ENCODE assay signal across 22 cellular contexts in the genomic region with DNA sequence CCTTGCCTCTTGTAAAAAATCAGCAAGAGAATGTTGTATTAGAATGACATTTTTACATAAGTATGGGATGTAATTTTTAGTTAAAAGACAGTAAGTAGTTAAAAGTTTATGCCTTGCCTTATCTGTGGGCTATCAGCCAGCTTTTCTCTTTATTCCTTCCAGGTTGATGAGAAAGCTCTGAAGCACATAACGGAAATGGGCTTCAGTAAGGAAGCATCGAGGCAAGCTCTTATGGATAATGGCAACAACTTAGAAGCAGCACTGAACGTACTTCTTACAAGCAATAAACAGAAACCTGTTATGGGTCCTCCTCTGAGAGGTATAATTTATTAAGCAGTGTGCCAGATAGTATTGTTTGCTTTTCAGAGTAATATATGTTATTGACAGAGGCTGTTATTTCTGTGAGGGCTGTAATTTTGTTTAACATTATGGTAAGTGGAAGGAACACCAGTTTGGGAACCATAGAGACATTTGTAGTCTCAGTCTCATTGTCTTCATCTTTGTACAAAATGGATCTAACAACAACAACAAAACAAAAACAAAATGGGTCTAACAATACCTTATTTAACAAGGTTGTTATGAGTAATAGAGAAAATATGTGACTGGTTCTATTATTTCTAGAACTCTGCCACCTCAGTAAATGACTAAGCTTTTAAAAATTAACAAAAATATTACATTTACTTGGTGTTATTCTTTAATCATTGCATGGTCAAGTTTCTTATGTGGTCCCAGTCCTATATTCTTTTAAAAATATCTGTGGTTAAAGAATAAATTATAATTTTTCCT.
DNase-seq lines count a peak whose midpoint lies in the region; ATAC-seq, FAIRE-seq and TF ChIP-seq lines count a peak whose summit lies in the region.
"Had no signal": no experiment of that assay in that cellular context is flagged by ENCODE, and none has a peak within 500 bp of the region (broad histone marks: within the 10 kb centered on the region; RNA-seq: fewer than 3 reads in every experiment).

No MANE protein-coding gene starts in this region.

- H3K4me3 ChIP-seq in epithelial cell of proximal tubule (ENCODE audit: low read depth, low read length) (no peak overlapping the region), small intestine (ENCODE audit: low read depth in 1 of 2, low read length in 2 of 2) (no peak overlapping the region), uterus (no peak overlapping the region)
- H3K4me3 ChIP-seq: esophagus muscularis mucosa, psoas muscle, spleen, vagina had no signal

- H3K27me3 ChIP-seq in small intestine (ENCODE audit: control insufficient read depth in 2 of 2, insufficient read depth in 2 of 2, low read length in 2 of 2) (no peaks in the 10 kb centered on the region), uterus (no peaks in the 10 kb centered on the region)
- H3K27me3 ChIP-seq: esophagus muscularis mucosa, spleen, vagina had no signal

- no peak for ATAC-seq in GM18505 (IDR thresholded peaks at IDR 0.05; ENCODE audit: unreplicated experiment)
- ATAC-seq: psoas muscle, T-cell had no signal

- H3K36me3 ChIP-seq in small intestine (ENCODE audit: control insufficient read depth in 2 of 2, insufficient read depth in 2 of 2, low read length in 2 of 2) = peaks cover 4 to 13% of the 10 kb centered on the region in 2 donors
- peaks cover 0 to 3% of the 10 kb centered on the region in 2 donors for H3K36me3 ChIP-seq in uterus

- no peak overlapping the region for H3K27ac ChIP-seq in small intestine (ENCODE audit: low read depth in 1 of 2, low read length in 1 of 2)
- H3K27ac ChIP-seq in uterus = no peak overlapping the region
- H3K27ac ChIP-seq: esophagus muscularis mucosa, HL-60, psoas muscle, spleen, vagina had no signal

- 60 to 72% (median 72%) methylated on average over 3 of the region's 3 CpGs for WGBS in small intestine, 3 donors

- H3K4me1 ChIP-seq in small intestine (ENCODE audit: control insufficient read depth in 2 of 2, insufficient read depth in 1 of 2, low read depth in 1 of 2, low read length in 1 of 2) (no peaks in the 10 kb centered on the region), uterus (no peaks in the 10 kb centered on the region)
- H3K4me1 ChIP-seq: esophagus muscularis mucosa, psoas muscle, spleen, vagina had no signal

- DNase-seq in NCI-H1417 (lab: John Stamatoyannopoulos, UW) = peak in 2 of 3 experiments; percentile 32 to 74
- DNase-seq in NCI-H1417 treated with DMSO at 0.1 percent for 48 hours (lab: John Stamatoyannopoulos, UW) = no peak
- DNase-seq in RKO (ENCODE audit: low spot score) = peak; percentile 26
- peak; percentile 45 for DNase-seq in epithelial cell of proximal tubule (ENCODE audit: low read depth)
- DNase-seq in small intestine = peak; percentile 3
- no peak for DNase-seq in NCI-H82 treated with DMSO at 0.1 percent for 48 hours (lab: John Stamatoyannopoulos, UW; ENCODE audit: unreplicated experiment)
- DNase-seq in uterus = no peak
- DNase-seq: activated CD4-positive, alpha-beta T cell treated with anti-CD3 and anti-CD28 coated beads for 48 hours; activated naive CD8-positive, alpha-beta T cell treated with anti-CD3 and anti-CD28 coated beads, Interleukin-2, amount 10 ng/mL, durations not matched to agents 7 days and 5 days; C1 segment of cervical spinal cord; DMS 273 treated with DMSO at 0.1 percent for 48 hours; glutamatergic neuron; NCI-H1048; psoas muscle; spleen; stimulated activated CD8-positive, alpha-beta memory T cell treated with anti-CD3 and anti-CD28 coated beads, Interleukin-4, amount 100 ng/mL, for 48 hours; T-cell had no signal

- H3K9me3 ChIP-seq in small intestine (ENCODE audit: control insufficient read depth, low read depth) (no peaks in the 10 kb centered on the region), uterus (no peaks in the 10 kb centered on the region)
- H3K9me3 ChIP-seq: esophagus muscularis mucosa, psoas muscle, vagina had no signal

- TF ChIP-seq POLR2A in GM18505 (IDR thresholded peaks at IDR 0.05; ENCODE audit: borderline replicate concordance, extremely low read depth, insufficient read depth, insufficient read length) = no peak
- no peak for TF ChIP-seq POLR2A in uterus (IDR thresholded peaks at IDR 0.05)

- intact Hi-C loops in uterus (cut with DNase I; ENCODE audit: low total_unique reads) = no loop called here

- TF ChIP-seq CTCF in epithelial cell of proximal tubule (conservative IDR thresholded peaks at IDR 0.05; ENCODE audit: low read depth, low read length) = no peak
- no peak for TF ChIP-seq CTCF in uterus (IDR thresholded peaks at IDR 0.05)

- no peak for FAIRE-seq in small intestine (lab: Jason Lieb, UNC)
- FAIRE-seq: GM12892 had no signal

Comparison
In these comparisons a context has a peak if more than half of its experiments do, and no peak if none do; other contexts are left out.
1. DNase-seq: peak in NCI-H1417 (2 of 3), RKO (single experiment), epithelial cell of proximal tubule (single experiment) and small intestine (single experiment); none in NCI-H1417 treated with DMSO at 0.1 percent for 48 hours (single experiment), NCI-H82 treated with DMSO at 0.1 percent for 48 hours (single experiment) and uterus (0 of 2).